ENCODE assay signal across 1 cellular context in the genomic region with DNA sequence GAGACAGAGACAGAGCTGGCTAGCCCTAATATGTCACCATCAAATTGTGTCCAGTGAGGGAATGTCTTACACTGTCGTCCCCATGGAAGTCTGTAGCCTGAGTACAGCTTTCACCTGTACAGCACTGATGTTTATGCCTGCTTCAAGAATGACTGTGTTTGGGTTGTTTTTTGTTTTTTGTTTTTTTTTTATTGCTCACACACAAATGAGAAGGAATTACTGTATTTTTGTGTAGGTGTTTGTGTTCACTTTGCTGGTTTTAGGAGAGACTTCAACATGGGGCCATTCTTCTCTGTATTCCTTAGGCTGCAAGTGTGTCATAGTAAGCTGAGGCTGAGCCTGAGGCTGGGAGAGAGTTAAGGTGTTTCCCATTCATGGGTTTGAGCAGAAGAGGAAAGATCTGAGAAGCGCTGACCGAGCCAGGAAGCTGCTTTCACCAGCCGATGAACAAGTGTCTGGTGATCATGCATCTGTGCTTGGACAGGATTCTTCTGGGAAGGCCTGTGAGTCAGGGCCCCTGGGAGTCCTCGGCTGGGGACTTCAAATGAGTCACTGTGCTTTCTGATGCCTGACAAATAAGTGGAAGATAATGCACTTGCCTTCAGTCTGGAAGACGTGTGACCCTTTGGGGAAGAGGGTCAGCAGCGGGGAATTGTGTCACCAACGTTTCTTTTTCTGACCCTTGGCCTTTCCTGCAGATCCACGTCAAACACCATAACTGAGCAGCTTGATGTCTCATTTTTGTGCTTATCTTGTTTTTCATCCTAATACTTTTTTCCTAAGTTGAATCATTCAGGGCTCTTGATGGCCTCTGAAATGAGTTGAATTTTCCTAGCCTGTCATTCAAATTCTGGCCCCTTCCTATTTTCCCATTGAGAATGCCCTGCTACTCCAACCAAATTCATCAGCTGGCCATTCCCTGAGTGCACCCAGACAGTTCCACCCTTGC.
TF ChIP-seq lines count a peak whose summit lies in the region.

No MANE protein-coding gene starts in this region.

TF ChIP-seq in GM23338, 12 proteins besides CTCF, POLR2A, EP300 and RAD21 (continued from another document):
- TF ChIP-seq, protein P1, sequence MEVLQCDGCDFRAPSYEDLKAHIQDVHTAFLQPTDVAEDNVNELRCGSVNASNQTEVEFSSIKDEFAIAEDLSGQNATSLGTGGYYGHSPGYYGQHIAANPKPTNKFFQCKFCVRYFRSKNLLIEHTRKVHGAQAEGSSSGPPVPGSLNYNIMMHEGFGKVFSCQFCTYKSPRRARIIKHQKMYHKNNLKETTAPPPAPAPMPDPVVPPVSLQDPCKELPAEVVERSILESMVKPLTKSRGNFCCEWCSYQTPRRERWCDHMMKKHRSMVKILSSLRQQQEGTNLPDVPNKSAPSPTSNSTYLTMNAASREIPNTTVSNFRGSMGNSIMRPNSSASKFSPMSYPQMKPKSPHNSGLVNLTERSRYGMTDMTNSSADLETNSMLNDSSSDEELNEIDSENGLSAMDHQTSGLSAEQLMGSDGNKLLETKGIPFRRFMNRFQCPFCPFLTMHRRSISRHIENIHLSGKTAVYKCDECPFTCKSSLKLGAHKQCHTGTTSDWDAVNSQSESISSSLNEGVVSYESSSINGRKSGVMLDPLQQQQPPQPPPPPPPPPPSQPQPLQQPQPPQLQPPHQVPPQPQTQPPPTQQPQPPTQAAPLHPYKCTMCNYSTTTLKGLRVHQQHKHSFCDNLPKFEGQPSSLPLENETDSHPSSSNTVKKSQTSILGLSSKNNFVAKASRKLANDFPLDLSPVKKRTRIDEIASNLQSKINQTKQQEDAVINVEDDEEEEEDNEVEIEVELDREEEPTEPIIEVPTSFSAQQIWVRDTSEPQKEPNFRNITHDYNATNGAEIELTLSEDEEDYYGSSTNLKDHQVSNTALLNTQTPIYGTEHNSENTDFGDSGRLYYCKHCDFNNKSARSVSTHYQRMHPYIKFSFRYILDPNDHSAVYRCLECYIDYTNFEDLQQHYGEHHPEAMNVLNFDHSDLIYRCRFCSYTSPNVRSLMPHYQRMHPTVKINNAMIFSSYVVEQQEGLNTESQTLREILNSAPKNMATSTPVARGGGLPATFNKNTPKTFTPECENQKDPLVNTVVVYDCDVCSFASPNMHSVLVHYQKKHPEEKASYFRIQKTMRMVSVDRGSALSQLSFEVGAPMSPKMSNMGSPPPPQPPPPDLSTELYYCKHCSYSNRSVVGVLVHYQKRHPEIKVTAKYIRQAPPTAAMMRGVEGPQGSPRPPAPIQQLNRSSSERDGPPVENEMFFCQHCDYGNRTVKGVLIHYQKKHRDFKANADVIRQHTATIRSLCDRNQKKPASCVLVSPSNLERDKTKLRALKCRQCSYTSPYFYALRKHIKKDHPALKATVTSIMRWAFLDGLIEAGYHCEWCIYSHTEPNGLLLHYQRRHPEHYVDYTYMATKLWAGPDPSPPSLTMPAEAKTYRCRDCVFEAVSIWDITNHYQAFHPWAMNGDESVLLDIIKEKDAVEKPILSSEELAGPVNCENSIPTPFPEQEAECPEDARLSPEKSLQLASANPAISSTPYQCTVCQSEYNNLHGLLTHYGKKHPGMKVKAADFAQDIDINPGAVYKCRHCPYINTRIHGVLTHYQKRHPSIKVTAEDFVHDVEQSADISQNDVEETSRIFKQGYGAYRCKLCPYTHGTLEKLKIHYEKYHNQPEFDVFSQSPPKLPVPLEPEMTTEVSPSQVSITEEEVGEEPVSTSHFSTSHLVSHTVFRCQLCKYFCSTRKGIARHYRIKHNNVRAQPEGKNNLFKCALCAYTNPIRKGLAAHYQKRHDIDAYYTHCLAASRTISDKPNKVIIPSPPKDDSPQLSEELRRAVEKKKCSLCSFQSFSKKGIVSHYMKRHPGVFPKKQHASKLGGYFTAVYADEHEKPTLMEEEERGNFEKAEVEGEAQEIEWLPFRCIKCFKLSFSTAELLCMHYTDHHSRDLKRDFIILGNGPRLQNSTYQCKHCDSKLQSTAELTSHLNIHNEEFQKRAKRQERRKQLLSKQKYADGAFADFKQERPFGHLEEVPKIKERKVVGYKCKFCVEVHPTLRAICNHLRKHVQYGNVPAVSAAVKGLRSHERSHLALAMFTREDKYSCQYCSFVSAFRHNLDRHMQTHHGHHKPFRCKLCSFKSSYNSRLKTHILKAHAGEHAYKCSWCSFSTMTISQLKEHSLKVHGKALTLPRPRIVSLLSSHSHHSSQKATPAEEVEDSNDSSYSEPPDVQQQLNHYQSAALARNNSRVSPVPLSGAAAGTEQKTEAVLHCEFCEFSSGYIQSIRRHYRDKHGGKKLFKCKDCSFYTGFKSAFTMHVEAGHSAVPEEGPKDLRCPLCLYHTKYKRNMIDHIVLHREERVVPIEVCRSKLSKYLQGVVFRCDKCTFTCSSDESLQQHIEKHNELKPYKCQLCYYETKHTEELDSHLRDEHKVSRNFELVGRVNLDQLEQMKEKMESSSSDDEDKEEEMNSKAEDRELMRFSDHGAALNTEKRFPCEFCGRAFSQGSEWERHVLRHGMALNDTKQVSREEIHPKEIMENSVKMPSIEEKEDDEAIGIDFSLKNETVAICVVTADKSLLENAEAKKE (CRISPR knock-in tag; IDR thresholded peaks at IDR 0.05) = no peak
- TF ChIP-seq EZH2phosphoT487 (IDR thresholded peaks at IDR 0.05; ENCODE audit: unreplicated experiment) = no peak
- no peak for TF ChIP-seq CREB1 (CRISPR knock-in tag; IDR thresholded peaks at IDR 0.05; ENCODE audit: low read depth)
TF ChIP-seq in GM23338: peak in this region for 0.
